14 cellular contexts compared by ENCODE assay signal in the genomic region with DNA sequence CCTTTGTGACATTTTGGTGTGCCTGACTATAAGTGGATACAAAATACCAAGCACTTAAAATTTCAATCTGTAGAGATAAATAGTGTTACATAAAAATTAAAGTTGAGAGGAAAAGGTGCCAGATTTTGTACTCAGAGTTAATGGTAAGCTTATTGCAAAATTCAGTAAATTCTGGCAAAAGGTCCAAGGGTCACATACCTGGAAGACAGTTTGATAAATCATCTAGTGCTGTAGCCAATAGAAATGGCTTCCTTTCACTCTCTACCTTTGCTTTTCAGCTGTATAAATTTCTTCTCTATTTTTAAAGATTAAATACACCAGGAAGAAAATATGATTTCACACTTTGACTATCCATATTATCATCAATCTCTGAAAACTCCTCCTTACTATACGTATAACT.
DNase-seq lines count a peak whose midpoint lies in the region; ATAC-seq and TF ChIP-seq lines count a peak whose summit lies in the region.
"Had no signal": no experiment of that assay in that cellular context is flagged by ENCODE, and none has a peak within 500 bp of the region (broad histone marks: within the 10 kb centered on the region; RNA-seq: fewer than 3 reads in every experiment).

No MANE protein-coding gene starts in this region.

- H3K36me3 ChIP-seq in body of pancreas (replicated peaks in 1 of 2; ENCODE audit: insufficient read depth in 1 of 2, low read depth in 2 of 2) = no peaks in the 10 kb centered on the region
- H3K36me3 ChIP-seq: HAP-1 had no signal

- TF ChIP-seq CTCF in VCaP (conservative IDR thresholded peaks at IDR 0.05) (no peak), body of pancreas (IDR thresholded peaks at IDR 0.05) (no peak), mesothelial cell of epicardium (IDR thresholded peaks at IDR 0.05; ENCODE audit: unreplicated experiment) (no peak)

- ATAC-seq in body of pancreas = peak; percentile 84
- ATAC-seq in stimulated activated naive B cell treated with anti-CD40 and anti-IgM and Interleukin-4, amounts not matched to agents 10 μg/mL and 1 μg/mL and 100 μg/mL, for 72 hours (replicated peaks) = no peak
- no peak for ATAC-seq in activated T-cell treated with anti-CD3 and anti-CD28 coated beads, Interleukin-2, amount 50 U/mL, for 72 hours (replicated peaks in 1 of 2)

- H3K4me3 ChIP-seq in body of pancreas = no peak overlapping the region
- H3K4me3 ChIP-seq: HAP-1 had no signal

- H3K36me3 Mint-ChIP-seq in mesothelial cell of epicardium = peaks cover 9% of the 10 kb centered on the region
- H3K36me3 Mint-ChIP-seq in stimulated activated naive B cell treated with anti-CD40 and anti-IgM and Interleukin-4, amounts not matched to agents 10 μg/mL and 1 μg/mL and 100 μg/mL, for 72 hours = no peaks in the 10 kb centered on the region
- peaks cover 0 to 5% of the 10 kb centered on the region in 2 donors for H3K36me3 Mint-ChIP-seq in activated T-cell treated with anti-CD3 and anti-CD28 coated beads, Interleukin-2, amount 50 U/mL, for 72 hours (ENCODE audit: insufficient read depth in 2 of 2)
- H3K36me3 Mint-ChIP-seq: CD4-positive, alpha-beta memory T cell had no signal

- no peaks in the 10 kb centered on the region for H3K27me3 ChIP-seq in body of pancreas

- peaks cover 17% of the 10 kb centered on the region for H3K4me1 Mint-ChIP-seq in mesothelial cell of epicardium
- H3K4me1 Mint-ChIP-seq in stimulated activated naive B cell treated with anti-CD40 and anti-IgM and Interleukin-4, amounts not matched to agents 10 μg/mL and 1 μg/mL and 100 μg/mL, for 72 hours = no peaks in the 10 kb centered on the region
- H3K4me1 Mint-ChIP-seq in activated T-cell treated with anti-CD3 and anti-CD28 coated beads, Interleukin-2, amount 50 U/mL, for 72 hours (ENCODE audit: low read depth) = no peaks in the 10 kb centered on the region
- H3K4me1 Mint-ChIP-seq: CD4-positive, alpha-beta memory T cell had no signal

- no peaks in the 10 kb centered on the region for H3K27me3 Mint-ChIP-seq in mesothelial cell of epicardium (ENCODE audit: low read depth)
- no peaks in the 10 kb centered on the region for H3K27me3 Mint-ChIP-seq in stimulated activated naive B cell treated with anti-CD40 and anti-IgM and Interleukin-4, amounts not matched to agents 10 μg/mL and 1 μg/mL and 100 μg/mL, for 72 hours
- H3K27me3 Mint-ChIP-seq in activated T-cell treated with anti-CD3 and anti-CD28 coated beads, Interleukin-2, amount 50 U/mL, for 72 hours (ENCODE audit: low read depth) = no peaks in the 10 kb centered on the region
- H3K27me3 Mint-ChIP-seq: CD4-positive, alpha-beta memory T cell had no signal

- H3K9me3 Mint-ChIP-seq in mesothelial cell of epicardium = peaks cover 19% of the 10 kb centered on the region
- peaks cover 0 to 5% of the 10 kb centered on the region in 2 donors for H3K9me3 Mint-ChIP-seq in stimulated activated naive B cell treated with anti-CD40 and anti-IgM and Interleukin-4, amounts not matched to agents 10 μg/mL and 1 μg/mL and 100 μg/mL, for 72 hours
- H3K9me3 Mint-ChIP-seq in activated T-cell treated with anti-CD3 and anti-CD28 coated beads, Interleukin-2, amount 50 U/mL, for 72 hours = peaks cover 3 to 12% of the 10 kb centered on the region in 2 donors

- peaks cover 5% of the 10 kb centered on the region for H3K4me1 ChIP-seq in body of pancreas
- H3K4me1 ChIP-seq: HAP-1 had no signal

- no peak overlapping the region for H3K4me3 Mint-ChIP-seq in mesothelial cell of epicardium
- H3K4me3 Mint-ChIP-seq in stimulated activated naive B cell treated with anti-CD40 and anti-IgM and Interleukin-4, amounts not matched to agents 10 μg/mL and 1 μg/mL and 100 μg/mL, for 72 hours = no peak overlapping the region
- no peak overlapping the region for H3K4me3 Mint-ChIP-seq in activated T-cell treated with anti-CD3 and anti-CD28 coated beads, Interleukin-2, amount 50 U/mL, for 72 hours
- H3K4me3 Mint-ChIP-seq: CD4-positive, alpha-beta memory T cell had no signal

- H3K27ac ChIP-seq in VCaP (peak overlapping the region; percentile 29; the same call in 1 of the 2 replicates), body of pancreas (peak overlapping the region in 3 of 4 donors; percentile 18 to 73 (median 59))

- H3K9me3 ChIP-seq in body of pancreas = no peaks in the 10 kb centered on the region
- H3K9me3 ChIP-seq: HAP-1 had no signal

- 38% methylated on average over 1 of the region's 1 CpG for WGBS in body of pancreas, 2 donors

- H3K27ac Mint-ChIP-seq in mesothelial cell of epicardium = peak overlapping the region; percentile 55
- H3K27ac Mint-ChIP-seq in stimulated activated naive B cell treated with anti-CD40 and anti-IgM and Interleukin-4, amounts not matched to agents 10 μg/mL and 1 μg/mL and 100 μg/mL, for 72 hours = no peak overlapping the region
- H3K27ac Mint-ChIP-seq in activated T-cell treated with anti-CD3 and anti-CD28 coated beads, Interleukin-2, amount 50 U/mL, for 72 hours = no peak overlapping the region
- H3K27ac Mint-ChIP-seq: CD4-positive, alpha-beta memory T cell had no signal

- no peak for DNase-seq in body of pancreas
- no peak for DNase-seq in mesothelial cell of epicardium (ENCODE audit: low spot score in 2 of 2, unreplicated experiment in 2 of 2)
- no peak for DNase-seq in stimulated activated naive B cell treated with anti-CD40 and anti-IgM and Interleukin-4, amounts not matched to agents 10 μg/mL and 1 μg/mL and 100 μg/mL, for 72 hours
- DNase-seq in DMS 273 treated with DMSO at 0.1 percent for 48 hours (lab: John Stamatoyannopoulos, UW) = no peak
- no peak for DNase-seq in activated T-cell treated with anti-CD3 and anti-CD28 coated beads, Interleukin-2, amount 50 U/mL, for 72 hours
- DNase-seq: C1 segment of cervical spinal cord; Calu3; CD4-positive, alpha-beta memory T cell; COR-L47; DMS153; DND-41; GOT3 had no signal

- intact Hi-C loops in body of pancreas (cut with DNase I) = no loop called here

- no peak for TF ChIP-seq POLR2A in body of pancreas (IDR thresholded peaks at IDR 0.05)
